8 cellular contexts compared by ENCODE assay signal in genomic region chr1:207885129-207886032, GRCh38. TPM values are rescaled to one million over a fixed set of nuclear protein-coding genes. Genes with fewer than 3 reads are reported as not detected.
DNase-seq lines count a peak whose midpoint lies in the region; ATAC-seq and TF ChIP-seq lines count a peak whose summit lies in the region.

No MANE protein-coding gene starts in this region.

- H3K79me2 ChIP-seq in MM.1S (ENCODE audit: low read length) (no peaks in the 10 kb centered on the region), parathyroid adenoma (no peaks in the 10 kb centered on the region)

- H3K9me3 ChIP-seq in MM.1S (replicated peaks; ENCODE audit: insufficient read depth, low read length) (no peaks in the 10 kb centered on the region), SK-N-MC (ENCODE audit: low read depth, low read length) (no peaks in the 10 kb centered on the region), parathyroid adenoma (ENCODE audit: control insufficient read depth, low read length) (no peaks in the 10 kb centered on the region), aorta (ENCODE audit: control insufficient read depth, low read length) (no peaks in the 10 kb centered on the region)

- no peaks in the 10 kb centered on the region for H4K20me1 ChIP-seq in MM.1S (ENCODE audit: insufficient read depth, low read length)

- H2AFZ ChIP-seq in MM.1S (ENCODE audit: low read length) (peak overlapping the region; percentile 93), parathyroid adenoma (peak overlapping the region; percentile 69)

- H3K36me3 ChIP-seq in MM.1S (replicated peaks; ENCODE audit: insufficient read depth, low read length) (no peaks in the 10 kb centered on the region), SK-N-MC (ENCODE audit: insufficient read depth, low read length) (no peaks in the 10 kb centered on the region), parathyroid adenoma (ENCODE audit: control insufficient read depth, insufficient read depth, low read length) (no peaks in the 10 kb centered on the region), aorta (ENCODE audit: control insufficient read depth in 1 of 2, insufficient read depth in 2 of 2, low read length in 1 of 2) (no peaks in the 10 kb centered on the region)

- H3K9ac ChIP-seq in MM.1S (ENCODE audit: low read length) (no peak overlapping the region), SK-N-MC (ENCODE audit: insufficient read length) (no peak overlapping the region), parathyroid adenoma (no peak overlapping the region)

- intact Hi-C loops in aorta (cut with DNase I) = loop anchor here (1.0 to 2.0 kb wide), 3 partner anchors 76 to 113 kb away; no protein-coding TSS in a partner anchor

- DNase-seq in DMS53 (lab: John Stamatoyannopoulos, UW) (peak; percentile 90), MM.1S (peak; percentile 86), SK-N-MC (ENCODE audit: low read depth, low spot score) (peak; percentile 26), glomerular visceral epithelial cell (ENCODE audit: extremely low spot score) (peak; percentile 86), aorta (peak; percentile 90 to 94)
- peak; percentile 70 for DNase-seq in activated naive CD4-positive, alpha-beta T cell treated with anti-CD3 and anti-CD28 coated beads, Interleukin-2, amount 50 U/mL, for 16 hours

- TF ChIP-seq CTCF in MM.1S (IDR thresholded peaks at IDR 0.05; ENCODE audit: low read length) (peak; percentile 99), parathyroid adenoma (IDR thresholded peaks at IDR 0.05) (peak; percentile 84)

- peaks cover 15% of the 10 kb centered on the region for H3F3A ChIP-seq in MM.1S (ENCODE audit: insufficient read depth, low read length)

- ATAC-seq in GM21825 (IDR thresholded peaks at IDR 0.05; ENCODE audit: unreplicated experiment) (peak; percentile 80), aorta (ENCODE audit: low FRiP score) (peak; percentile 93)

- H3K27ac ChIP-seq in MM.1S (ENCODE audit: low read length) (no peak overlapping the region), SK-N-MC (no peak overlapping the region), parathyroid adenoma (no peak overlapping the region), aorta (ENCODE audit: low read depth in 1 of 2, low read length in 2 of 2) (no peak overlapping the region)

- H3K4me2 ChIP-seq in MM.1S (ENCODE audit: low read depth, low read length) = peak overlapping the region; percentile 3; the same call in 1 of the 2 replicates
- no peak overlapping the region for H3K4me2 ChIP-seq in parathyroid adenoma (ENCODE audit: low read length)

- WGBS in aorta, 2 donors = 36 to 40% methylated on average over 9 of the region's 9 CpGs

- peaks cover 35% of the 10 kb centered on the region for H3K4me1 ChIP-seq in MM.1S (ENCODE audit: low read length)
- H3K4me1 ChIP-seq in parathyroid adenoma = no peaks in the 10 kb centered on the region
- H3K4me1 ChIP-seq in aorta (ENCODE audit: control insufficient read depth in 1 of 2, insufficient read depth in 2 of 2, low read length in 2 of 2) = peaks cover 0 to 5% of the 10 kb centered on the region in 2 donors

- no peaks in the 10 kb centered on the region for H3K27me3 ChIP-seq in MM.1S (replicated peaks; ENCODE audit: insufficient read depth, low read length)
- no peaks in the 10 kb centered on the region for H3K27me3 ChIP-seq in parathyroid adenoma (ENCODE audit: control insufficient read depth, insufficient read depth, low read length)
- no peaks in the 10 kb centered on the region for H3K27me3 ChIP-seq in aorta (ENCODE audit: control insufficient read depth in 1 of 2, insufficient read depth in 2 of 2, low read length in 1 of 2)

- H3K9me2 ChIP-seq in MM.1S (replicated peaks; ENCODE audit: insufficient read depth, low read length) = no peaks in the 10 kb centered on the region

- H3K4me3 ChIP-seq in MM.1S (ENCODE audit: low read length) = no peak overlapping the region
- H3K4me3 ChIP-seq in SK-N-MC = no peak overlapping the region
- no peak overlapping the region for H3K4me3 ChIP-seq in parathyroid adenoma (ENCODE audit: low read depth, low read length)
- no peak overlapping the region for H3K4me3 ChIP-seq in aorta (ENCODE audit: low read length in 2 of 2)

RNA-seq across cellular contexts. Expression of gene CD34, which starts 25.5 kb away (rescaled TPM):
- 100 to 1,000 TPM in 1 of 2 donors, 10 to 100 TPM in 1; 61.4 to 195 TPM for total RNA-seq in aorta
- 10 to 100 TPM; 10.5 to 16.5 TPM for polyA plus RNA-seq in aorta

Comparison
In these comparisons a context has a peak if more than half of its experiments do, and no peak if none do; other contexts are left out.
1. DNase-seq: peak in every context shown above with its lines; median percentile 92 in aorta; 90 in DMS53; 86 in MM.1S; 86 in glomerular visceral epithelial cell; 70 in activated naive CD4-positive, alpha-beta T cell treated with anti-CD3 and anti-CD28 coated beads, Interleukin-2, amount 50 U/mL, for 16 hours; 26 in SK-N-MC.